In the genomic region with DNA sequence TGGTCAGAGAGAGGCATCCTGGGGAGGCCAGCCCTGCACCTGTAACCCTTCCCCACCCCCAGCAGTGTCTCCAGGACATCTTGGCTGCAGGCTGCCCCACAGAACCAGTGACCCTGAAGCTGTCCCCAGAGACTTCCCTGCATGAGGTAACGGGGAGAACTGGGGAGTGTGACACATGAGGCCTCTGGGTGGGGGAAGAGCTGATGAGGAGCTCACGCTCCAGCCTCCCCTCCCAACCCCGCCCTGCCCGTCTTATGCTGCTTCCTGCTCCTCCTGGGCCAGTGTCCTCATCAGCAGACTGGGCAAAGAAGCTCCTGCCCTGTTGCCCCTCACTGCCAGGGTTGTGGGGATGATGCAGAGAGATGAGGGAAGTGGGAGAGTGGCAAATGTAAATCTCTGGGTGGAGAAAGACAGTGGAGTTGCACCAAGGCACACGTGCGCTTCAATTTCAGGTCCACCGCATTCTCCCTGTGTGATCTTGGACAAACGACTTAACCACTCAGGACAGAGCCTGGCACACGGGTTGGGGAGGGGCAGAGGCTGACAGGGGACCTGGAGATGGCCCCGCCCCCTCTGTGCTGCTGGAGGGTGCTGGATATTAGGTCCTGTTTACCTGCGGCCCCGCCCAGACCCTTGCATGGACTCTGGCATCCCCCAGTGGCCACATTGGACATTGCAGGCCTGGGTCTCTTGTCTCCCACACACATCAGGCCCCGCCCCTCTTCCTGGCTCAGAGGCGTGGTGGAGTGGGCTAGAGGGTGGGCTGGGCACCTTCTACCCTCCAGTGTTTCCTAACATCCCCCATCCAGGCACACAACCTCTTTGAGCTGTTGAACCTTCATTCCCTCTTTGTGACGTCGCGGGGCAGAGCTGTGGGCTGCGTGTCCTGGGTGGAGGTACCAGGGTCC, we compare ENCODE assay signal across 1 cellular context.
TF ChIP-seq lines count a peak whose summit lies in the region.

No MANE protein-coding gene starts in this region.

TF ChIP-seq in HEK293, 187 proteins besides CTCF, POLR2A, EP300 and RAD21 (continued from another document):
- TF ChIP-seq ZNF76 (tag by site-specific recombination; IDR thresholded peaks at IDR 0.05; ENCODE audit: borderline replicate concordance, low read depth) (no peak), ZNF354C (tag by site-specific recombination; IDR thresholded peaks at IDR 0.05; ENCODE audit: borderline replicate concordance, low read depth) (no peak), ZNF549 (tag by site-specific recombination; IDR thresholded peaks at IDR 0.05) (no peak), ZNF747 (tag by site-specific recombination; IDR thresholded peaks at IDR 0.05) (no peak), GFI1B (tag by site-specific recombination; IDR thresholded peaks at IDR 0.05) (no peak), EGR2 (tag by site-specific recombination; IDR thresholded peaks at IDR 0.05; ENCODE audit: low read depth) (peak; percentile 84), ZNF777 (tag by site-specific recombination; IDR thresholded peaks at IDR 0.05; ENCODE audit: borderline replicate concordance) (no peak), FEZF1 (tag by site-specific recombination; IDR thresholded peaks at IDR 0.05) (no peak), ZNF514 (tag by site-specific recombination; IDR thresholded peaks at IDR 0.05) (no peak), GLI4 (tag by site-specific recombination; IDR thresholded peaks at IDR 0.05) (no peak), ZNF768 (tag by site-specific recombination; IDR thresholded peaks at IDR 0.05) (no peak), ZNF366 (tag by site-specific recombination; conservative IDR thresholded peaks at IDR 0.05) (no peak), ZNF791 (tag by site-specific recombination; IDR thresholded peaks at IDR 0.05) (no peak), ZNF548 (tag by site-specific recombination; IDR thresholded peaks at IDR 0.05) (no peak), ZNF292 (tag by site-specific recombination; IDR thresholded peaks at IDR 0.05; ENCODE audit: borderline replicate concordance, low read depth) (no peak), ZNF623 (tag by site-specific recombination; IDR thresholded peaks at IDR 0.05) (no peak), ZNF16 (tag by site-specific recombination; IDR thresholded peaks at IDR 0.05; ENCODE audit: low read depth) (no peak)
- TF ChIP-seq, protein P1, sequence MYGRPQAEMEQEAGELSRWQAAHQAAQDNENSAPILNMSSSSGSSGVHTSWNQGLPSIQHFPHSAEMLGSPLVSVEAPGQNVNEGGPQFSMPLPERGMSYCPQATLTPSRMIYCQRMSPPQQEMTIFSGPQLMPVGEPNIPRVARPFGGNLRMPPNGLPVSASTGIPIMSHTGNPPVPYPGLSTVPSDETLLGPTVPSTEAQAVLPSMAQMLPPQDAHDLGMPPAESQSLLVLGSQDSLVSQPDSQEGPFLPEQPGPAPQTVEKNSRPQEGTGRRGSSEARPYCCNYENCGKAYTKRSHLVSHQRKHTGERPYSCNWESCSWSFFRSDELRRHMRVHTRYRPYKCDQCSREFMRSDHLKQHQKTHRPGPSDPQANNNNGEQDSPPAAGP (tag by site-specific recombination; IDR thresholded peaks at IDR 0.05), result peak; percentile 62
- TF ChIP-seq, protein P2, sequence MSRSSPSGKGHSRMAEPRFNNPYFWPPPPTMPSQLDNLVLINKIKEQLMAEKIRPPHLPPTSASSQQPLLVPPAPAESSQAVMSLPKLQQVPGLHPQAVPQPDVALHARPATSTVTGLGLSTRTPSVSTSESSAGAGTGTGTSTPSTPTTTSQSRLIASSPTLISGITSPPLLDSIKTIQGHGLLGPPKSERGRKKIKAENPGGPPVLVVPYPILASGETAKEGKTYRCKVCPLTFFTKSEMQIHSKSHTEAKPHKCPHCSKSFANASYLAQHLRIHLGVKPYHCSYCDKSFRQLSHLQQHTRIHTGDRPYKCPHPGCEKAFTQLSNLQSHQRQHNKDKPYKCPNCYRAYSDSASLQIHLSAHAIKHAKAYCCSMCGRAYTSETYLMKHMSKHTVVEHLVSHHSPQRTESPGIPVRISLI (tag by site-specific recombination; IDR thresholded peaks at IDR 0.05), result no peak
- TF ChIP-seq, protein P3, sequence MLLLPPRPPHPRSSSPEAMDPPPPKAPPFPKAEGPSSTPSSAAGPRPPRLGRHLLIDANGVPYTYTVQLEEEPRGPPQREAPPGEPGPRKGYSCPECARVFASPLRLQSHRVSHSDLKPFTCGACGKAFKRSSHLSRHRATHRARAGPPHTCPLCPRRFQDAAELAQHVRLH (tag by site-specific recombination; IDR thresholded peaks at IDR 0.05), result no peak
- TF ChIP-seq, protein P4, sequence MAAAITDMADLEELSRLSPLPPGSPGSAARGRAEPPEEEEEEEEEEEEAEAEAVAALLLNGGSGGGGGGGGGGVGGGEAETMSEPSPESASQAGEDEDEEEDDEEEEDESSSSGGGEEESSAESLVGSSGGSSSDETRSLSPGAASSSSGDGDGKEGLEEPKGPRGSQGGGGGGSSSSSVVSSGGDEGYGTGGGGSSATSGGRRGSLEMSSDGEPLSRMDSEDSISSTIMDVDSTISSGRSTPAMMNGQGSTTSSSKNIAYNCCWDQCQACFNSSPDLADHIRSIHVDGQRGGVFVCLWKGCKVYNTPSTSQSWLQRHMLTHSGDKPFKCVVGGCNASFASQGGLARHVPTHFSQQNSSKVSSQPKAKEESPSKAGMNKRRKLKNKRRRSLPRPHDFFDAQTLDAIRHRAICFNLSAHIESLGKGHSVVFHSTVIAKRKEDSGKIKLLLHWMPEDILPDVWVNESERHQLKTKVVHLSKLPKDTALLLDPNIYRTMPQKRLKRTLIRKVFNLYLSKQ (tag by site-specific recombination; IDR thresholded peaks at IDR 0.05; ENCODE audit: borderline replicate concordance), result no peak
